In genomic region chr14:64688028-64688427, GRCh38 we compare ENCODE assay signal across 35 cellular contexts. TPM values are rescaled to one million over a fixed set of nuclear protein-coding genes. Genes with fewer than 3 reads are reported as not detected.
A peak's percentile ranks its signal among the peaks of the same experiment; 100 is the strongest.
DNase-seq lines count a peak whose midpoint lies in the region; ATAC-seq and TF ChIP-seq lines count a peak whose summit lies in the region.
"Had no signal": no experiment of that assay in that cellular context is flagged by ENCODE, and none has a peak within 500 bp of the region (broad histone marks: within the 10 kb centered on the region; RNA-seq: fewer than 3 reads in every experiment).

No MANE protein-coding gene starts in this region.

- no peak overlapping the region for H2BK15ac ChIP-seq in IMR-90 (ENCODE audit: low read depth, low read length)

- no peak overlapping the region for H3K4ac ChIP-seq in IMR-90 (ENCODE audit: low read depth, low read length)

- no peak overlapping the region for H3K23ac ChIP-seq in IMR-90 (ENCODE audit: low read depth, low read length)

- no peaks in the 10 kb centered on the region for H3K79me1 ChIP-seq in IMR-90 (ENCODE audit: low read depth in 1 of 2, low read length in 2 of 2)

- POLR2A ChIA-PET in IMR-90 (lab: Charles Lee; ENCODE audit: unreplicated experiment): no interaction called here

- H3K27me3 Mint-ChIP-seq in central memory CD8-positive, alpha-beta T cell: no peaks in the 10 kb centered on the region
- H3K27me3 Mint-ChIP-seq: activated CD4-positive, alpha-beta memory T cell treated with anti-CD3 and anti-CD28 coated beads, Interleukin-2, amount 10 ng/mL, durations not matched to agents 7 days and 5 days; naive B cell had no signal

- H3K27me3 ChIP-seq in IMR-90 (ENCODE audit: control insufficient read depth, insufficient read depth, low read length) (peaks cover 27% of the 10 kb centered on the region), neutrophil (no peaks in the 10 kb centered on the region), esophagus muscularis mucosa (no peaks in the 10 kb centered on the region)
- H3K27me3 ChIP-seq: esophagus squamous epithelium, heart left ventricle, sigmoid colon, tibial nerve had no signal

- DNase-seq in IMR-90 (no peak), NOMO-1 (lab: John Stamatoyannopoulos, UW; ENCODE audit: unreplicated experiment in 2 of 2) (peak; percentile 73 to 79), dedifferentiated amniotic fluid mesenchymal stem cell (ENCODE audit: extremely low spot score) (no peak), esophagus muscularis mucosa (ENCODE audit: extremely low spot score) (no peak)
- no peak for DNase-seq in central memory CD8-positive, alpha-beta T cell (ENCODE audit: low spot score in 2 of 2)
- DNase-seq: ACHN; activated CD4-positive, alpha-beta memory T cell treated with anti-CD3 and anti-CD28 coated beads, Interleukin-2, amount 10 ng/mL, durations not matched to agents 7 days and 5 days; activated CD4-positive, alpha-beta T cell treated with anti-CD3 and anti-CD28 coated beads for 1 hour; activated CD8-positive, alpha-beta memory T cell treated with anti-CD3 and anti-CD28 coated beads, Interleukin-2, amount 50 U/mL, for 4 hours; activated naive CD4-positive, alpha-beta T cell treated with anti-CD3 and anti-CD28 coated beads for 36 hours; Caco-2; central memory CD4-positive, alpha-beta T cell; esophagus squamous epithelium; foreskin melanocyte; heart left ventricle; HFFc6; KG1; kidney; MM.1S; naive B cell; NCI-H446; NCI-H748 treated with DMSO at 0.1 percent for 48 hours; RPMI8226; sigmoid colon; stimulated activated CD4-positive, alpha-beta T cell treated with anti-CD3 and anti-CD28 coated beads, Interleukin-12 subunit alpha, Interleukin-12 subunit beta, amount 100 ng/mL, for 4 hours; stimulated activated CD4-positive, alpha-beta T cell treated with anti-CD3 and anti-CD28 coated beads, Interleukin-4, amount 100 ng/mL, for 1 hour had no signal

- no peak overlapping the region for H3K18ac ChIP-seq in IMR-90 (ENCODE audit: low read depth, low read length)

- TF ChIP-seq CTCF in IMR-90 (conservative IDR thresholded peaks at IDR 0.05; ENCODE audit: low read depth, low read length) (no peak), neutrophil (IDR thresholded peaks at IDR 0.05) (peak; percentile 29), esophagus muscularis mucosa (IDR thresholded peaks at IDR 0.05) (no peak)

- no peak for TF ChIP-seq RAD21 in IMR-90 (IDR thresholded peaks at IDR 0.05; ENCODE audit: low read length)

- H3K9me3 Mint-ChIP-seq in central memory CD8-positive, alpha-beta T cell: no peaks in the 10 kb centered on the region
- H3K9me3 Mint-ChIP-seq: activated CD4-positive, alpha-beta memory T cell treated with anti-CD3 and anti-CD28 coated beads, Interleukin-2, amount 10 ng/mL, durations not matched to agents 7 days and 5 days; activated naive CD4-positive, alpha-beta T cell treated with anti-CD3 and anti-CD28 coated beads for 36 hours; activated T-helper 1 cell treated with anti-CD3 and anti-CD28 coated beads, Interleukin-12 subunit alpha, Interleukin-12 subunit beta, Interleukin-2, Interleukin-4 antibody, amounts not matched to agents 30 ng/mL and 10 ng/mL and 1 ng/mL, durations not matched to agents 14 hours and 24 hours and 36 hours; dendritic cell treated with granulocyte-macrophage colony-stimulating factor and Interleukin-4, amounts not matched to agents 40 ng/mL and 50 ng/mL, for 4 days; GM23338; HFFc6; mesothelial cell of epicardium; naive B cell had no signal

- no peak overlapping the region for H4K8ac ChIP-seq in IMR-90 (ENCODE audit: low read depth in 2 of 2, low read length in 2 of 2)

- no peak for ATAC-seq in IMR-90 (ENCODE audit: low read depth)
- ATAC-seq in central memory CD8-positive, alpha-beta T cell (replicated peaks; ENCODE audit: extremely low read depth, poor library complexity, severe bottlenecking): peak; percentile 6
- no peak for ATAC-seq in GM19324 (IDR thresholded peaks at IDR 0.05; ENCODE audit: low FRiP score, unreplicated experiment)
- ATAC-seq in HG02798 (IDR thresholded peaks at IDR 0.05; ENCODE audit: poor library complexity, unreplicated experiment): no peak
- ATAC-seq: heart left ventricle had no signal

- dilution Hi-C loops in IMR-90 (cut with HindIII; ENCODE audit: low sequenced_read_pairs, unreplicated experiment): no loop called here

- H3K36me3 ChIP-seq in IMR-90 (ENCODE audit: control insufficient read depth, insufficient read depth, low read length) (no peaks in the 10 kb centered on the region), neutrophil (no peaks in the 10 kb centered on the region), esophagus muscularis mucosa (no peaks in the 10 kb centered on the region)
- H3K36me3 ChIP-seq: esophagus squamous epithelium, heart left ventricle, sigmoid colon, tibial nerve had no signal

- H3K14ac ChIP-seq in IMR-90 (replicated peaks; ENCODE audit: low read depth, low read length): no peak overlapping the region

- H3K4me2 ChIP-seq in IMR-90 (ENCODE audit: low read depth, low read length): no peak overlapping the region
- H3K4me2 ChIP-seq: GM23338 had no signal

- peaks cover 22% of the 10 kb centered on the region for H3K4me1 Mint-ChIP-seq in central memory CD8-positive, alpha-beta T cell
- H3K4me1 Mint-ChIP-seq: naive B cell had no signal

- H3K9ac ChIP-seq in IMR-90 (ENCODE audit: low read depth, low read length): no peak overlapping the region

- CTCF ChIA-PET in IMR-90 (lab: Yijun Ruan, JAX): interaction anchor here (0.5 kb wide), 1 partner anchor 260 kb away, joined by 3 read pairs; no protein-coding TSS in a partner anchor

- H4K91ac ChIP-seq in IMR-90 (ENCODE audit: insufficient read depth, low read depth, low read length): no peak overlapping the region

- no peak for TF ChIP-seq EP300 in esophagus muscularis mucosa (IDR thresholded peaks at IDR 0.05)

- no peaks in the 10 kb centered on the region for H3K9me1 ChIP-seq in IMR-90 (ENCODE audit: insufficient read depth, low read length)

- H3K27ac ChIP-seq in IMR-90 (ENCODE audit: insufficient read depth, low read length) (no peak overlapping the region), neutrophil (peak overlapping the region; percentile 67), esophagus muscularis mucosa (replicated peaks in 1 of 4) (no peak overlapping the region)
- H3K27ac ChIP-seq: heart left ventricle, sigmoid colon, SK-N-MC had no signal

- H3K9me3 ChIP-seq in IMR-90 (ENCODE audit: control insufficient read depth, insufficient read depth, low read length): no peaks in the 10 kb centered on the region
- H3K9me3 ChIP-seq in neutrophil: no peaks in the 10 kb centered on the region
- no peaks in the 10 kb centered on the region for H3K9me3 ChIP-seq in esophagus muscularis mucosa
- H3K9me3 ChIP-seq: Caco-2, esophagus squamous epithelium, heart left ventricle, sigmoid colon, tibial nerve had no signal

- H3K27ac Mint-ChIP-seq in central memory CD8-positive, alpha-beta T cell (ENCODE audit: low read depth): no peak overlapping the region
- H3K27ac Mint-ChIP-seq: activated naive CD4-positive, alpha-beta T cell treated with anti-CD3 and anti-CD28 coated beads for 36 hours; activated T-helper 1 cell treated with anti-CD3 and anti-CD28 coated beads, Interleukin-12 subunit alpha, Interleukin-12 subunit beta, Interleukin-2, Interleukin-4 antibody, amounts not matched to agents 30 ng/mL and 10 ng/mL and 1 ng/mL, durations not matched to agents 14 hours and 24 hours and 36 hours; dendritic cell treated with granulocyte-macrophage colony-stimulating factor and Interleukin-4, amounts not matched to agents 40 ng/mL and 50 ng/mL, for 4 days; GM23338; HFFc6; mesothelial cell of epicardium; naive B cell had no signal

- H4K5ac ChIP-seq in IMR-90 (ENCODE audit: low read depth, low read length): no peak overlapping the region

- in situ Hi-C loops in IMR-90 (cut with MboI; ENCODE audit: low sequenced_read_pairs): no loop called here

- no peaks in the 10 kb centered on the region for H4K20me1 ChIP-seq in IMR-90 (ENCODE audit: insufficient read depth, low read length)

- no peaks in the 10 kb centered on the region for H3K36me3 Mint-ChIP-seq in central memory CD8-positive, alpha-beta T cell (ENCODE audit: insufficient read depth)
- H3K36me3 Mint-ChIP-seq: mesothelial cell of epicardium, naive B cell had no signal

- TF ChIP-seq POLR2A in IMR-90 (IDR thresholded peaks at IDR 0.05; ENCODE audit: low read depth, low read length) (no peak), esophagus muscularis mucosa (IDR thresholded peaks at IDR 0.05; ENCODE audit: low read depth) (no peak)

- WGBS in IMR-90 (ENCODE audit: extremely low coverage in 2 of 2, insufficient read length in 1 of 2), 2 experiments: 43% methylated on average over 1 of the region's 2 CpGs; no CpG with 5 or more reads in 1 of the 2 experiments
- WGBS in esophagus muscularis mucosa: 92% methylated on average over 2 of the region's 2 CpGs

- intact Hi-C loops in IMR-90 (cut with micrococcal nuclease) (no loop called here), esophagus muscularis mucosa (cut with DNase I) (no loop called here)

- H3K56ac ChIP-seq in IMR-90 (ENCODE audit: extremely low read depth, insufficient read depth, low read length): no peak overlapping the region

- H3K4me3 Mint-ChIP-seq in central memory CD8-positive, alpha-beta T cell: no peak overlapping the region
- H3K4me3 Mint-ChIP-seq: activated CD4-positive, alpha-beta memory T cell treated with anti-CD3 and anti-CD28 coated beads, Interleukin-2, amount 10 ng/mL, durations not matched to agents 7 days and 5 days; activated naive CD4-positive, alpha-beta T cell treated with anti-CD3 and anti-CD28 coated beads for 36 hours; activated T-helper 1 cell treated with anti-CD3 and anti-CD28 coated beads, Interleukin-12 subunit alpha, Interleukin-12 subunit beta, Interleukin-2, Interleukin-4 antibody, amounts not matched to agents 30 ng/mL and 10 ng/mL and 1 ng/mL, durations not matched to agents 14 hours and 24 hours and 36 hours; dendritic cell treated with granulocyte-macrophage colony-stimulating factor and Interleukin-4, amounts not matched to agents 40 ng/mL and 50 ng/mL, for 4 days; GM23338; HFFc6; mesothelial cell of epicardium; naive B cell had no signal

- H3K4me1 ChIP-seq in IMR-90 (ENCODE audit: control insufficient read depth, insufficient read depth, low read length) (peaks cover 5% of the 10 kb centered on the region; the same call in 1 of the 2 replicates), neutrophil (ENCODE audit: control insufficient read depth in 1 of 2, insufficient read depth in 1 of 2, low read depth in 1 of 2, low read length in 1 of 2) (peaks cover 33 to 34% of the 10 kb centered on the region in 2 experiments), esophagus muscularis mucosa (peaks cover 10 to 12% (median 11%) of the 10 kb centered on the region in 4 donors)

- H2AK5ac ChIP-seq in IMR-90 (ENCODE audit: low read depth, low read length): no peak overlapping the region

- H2BK120ac ChIP-seq in IMR-90 (ENCODE audit: low read depth, low read length): no peak overlapping the region

- no peak overlapping the region for H3K4me3 ChIP-seq in IMR-90 (ENCODE audit: insufficient read depth, low read depth, low read length)
- H3K4me3 ChIP-seq in neutrophil (ENCODE audit: low read depth in 1 of 2, low read length in 1 of 2): peak overlapping the region in 1 of 2 experiments; percentile 22
- no peak overlapping the region for H3K4me3 ChIP-seq in esophagus muscularis mucosa
- H3K4me3 ChIP-seq: esophagus squamous epithelium, GM23338, heart left ventricle, sigmoid colon, SK-N-MC, tibial nerve had no signal

- no peak overlapping the region for H2BK20ac ChIP-seq in IMR-90 (ENCODE audit: low read depth, low read length)

- H2AFZ ChIP-seq in IMR-90 (replicated peaks; ENCODE audit: low read length, poor library complexity): peak overlapping the region; percentile 41
- H2AFZ ChIP-seq: GM23338 had no signal

- H2AK9ac ChIP-seq in IMR-90 (replicated peaks; ENCODE audit: low read depth, low read length, poor library complexity): no peak overlapping the region

- BruUV-seq in IMR-90 (replicated peaks; lab: Mats Ljungman, UMichigan): no TSS peak

- H2BK5ac ChIP-seq in IMR-90 (ENCODE audit: low read depth, low read length, poor library complexity, severe bottlenecking): no peak overlapping the region

RNA-seq across cellular contexts. Expression of gene PLEKHG3, which starts 16.2 kb away (rescaled TPM):
- total RNA-seq in IMR-90 (2012; rRNA removed) (4.4 and 8.2 TPM in 2 replicates), esophagus muscularis mucosa (10 to 100 TPM; 21.7 to 66.7 (median 35.1) TPM)
- 8.4 and 10.6 TPM in 2 replicates for polyA plus RNA-seq in IMR-90 (2012; rRNA removed)
- 3.5 and 6.2 TPM in 2 replicates for polyA plus RNA-seq in IMR-90 (2012; cell fraction: cytosol; rRNA removed)
- polyA plus RNA-seq in IMR-90 (2012; cell fraction: nucleus; rRNA removed; ENCODE audit: low replicate concordance): 28.4 and 37.6 TPM in 2 replicates

Comparison
In these comparisons a context has a peak if more than half of its experiments do, and no peak if none do; other contexts are left out.
1. DNase-seq: peak in NOMO-1 (2 of 2); none in IMR-90 (single experiment), central memory CD8-positive, alpha-beta T cell (0 of 2), dedifferentiated amniotic fluid mesenchymal stem cell (single experiment) and esophagus muscularis mucosa (single experiment).